8 cellular contexts compared by ENCODE assay signal in the genomic region with DNA sequence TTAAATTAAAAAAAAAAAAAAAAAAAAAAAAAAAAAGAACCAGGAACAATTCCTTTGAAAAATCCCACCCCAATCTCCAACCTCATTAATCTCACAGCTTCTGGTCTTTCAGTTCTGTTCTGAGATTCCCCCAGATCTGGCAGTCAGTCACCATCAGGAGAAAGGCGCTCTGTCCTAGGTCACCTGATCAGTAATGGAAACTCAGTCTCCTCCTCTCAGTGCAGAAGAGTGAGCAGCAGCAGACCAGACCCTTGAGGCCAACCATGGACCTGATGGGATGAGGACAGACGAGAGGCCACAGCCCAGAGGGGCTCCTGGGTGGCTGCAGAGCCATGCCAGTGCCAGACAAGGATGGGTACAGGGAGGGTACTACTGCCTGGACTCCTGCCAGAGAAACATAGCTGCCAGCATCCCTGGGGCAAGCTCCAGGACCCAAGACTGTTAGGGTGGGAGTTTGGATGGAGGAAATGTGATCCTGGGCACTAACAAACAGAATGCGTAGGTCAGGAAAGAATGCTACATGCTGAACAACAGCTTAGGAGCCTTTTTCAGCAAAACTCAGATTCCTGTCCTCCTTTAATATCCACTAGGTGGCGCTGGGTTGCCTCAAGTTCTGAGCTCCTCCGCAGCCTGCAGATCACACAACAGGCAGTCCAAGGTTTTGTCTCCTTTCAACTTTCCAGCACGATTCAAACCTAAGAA. TPM values are rescaled to one million over a fixed set of nuclear protein-coding genes. Genes with fewer than 3 reads are reported as not detected.
A peak's percentile ranks its signal among the peaks of the same experiment; 100 is the strongest.
DNase-seq lines count a peak whose midpoint lies in the region; ATAC-seq, FAIRE-seq and TF ChIP-seq lines count a peak whose summit lies in the region.

No MANE protein-coding gene starts in this region.

- H3K27ac ChIP-seq in astrocyte (ENCODE audit: low read depth, low read length) (no peak overlapping the region), gastrocnemius medialis (no peak overlapping the region)

- peaks cover 11% of the 10 kb centered on the region for H3K4me1 ChIP-seq in astrocyte (ENCODE audit: insufficient read depth, low read length)
- peaks cover 30 to 32% of the 10 kb centered on the region in 2 donors for H3K4me1 ChIP-seq in gastrocnemius medialis

- H3K9me3 Mint-ChIP-seq in astrocyte (ENCODE audit: unreplicated experiment), result no peaks in the 10 kb centered on the region

- H3K4me3 Mint-ChIP-seq in astrocyte (ENCODE audit: unreplicated experiment), result no peak overlapping the region

- TF ChIP-seq POLR2A in gastrocnemius medialis (IDR thresholded peaks at IDR 0.05), result no peak

- H3K27me3 ChIP-seq in astrocyte (ENCODE audit: insufficient read depth, low read length) (no peaks in the 10 kb centered on the region), gastrocnemius medialis (no peaks in the 10 kb centered on the region)

- DNase-seq in NCI-H1436 (lab: John Stamatoyannopoulos, UW) (peak; percentile 73), NCI-H1436 treated with DMSO at 0.1 percent for 48 hours (lab: John Stamatoyannopoulos, UW) (no peak), NCI-H146 (lab: John Stamatoyannopoulos, UW) (peak; percentile 83), T-helper 1 cell (peak in 4 of 5 donors; percentile 31 to 69 (median 43)), astrocyte (ENCODE audit: low read depth) (peak; percentile 53), hippocampal formation (lab: John Stamatoyannopoulos, UW) (peak; percentile 37 to 88), gastrocnemius medialis (peak; percentile 49)

- ATAC-seq in gastrocnemius medialis, result peak in 1 of 2 donors; percentile 11
- no peak for ATAC-seq in HG03280 (IDR thresholded peaks at IDR 0.05; ENCODE audit: unreplicated experiment)

- no peak for FAIRE-seq in astrocyte (lab: Jason Lieb, UNC)

- H3K4me3 ChIP-seq in astrocyte (ENCODE audit: insufficient read depth, low read depth, low read length) (no peak overlapping the region), gastrocnemius medialis (no peak overlapping the region)

- peaks cover 9% of the 10 kb centered on the region for H3K36me3 ChIP-seq in astrocyte (ENCODE audit: insufficient read depth, low read length)
- peaks cover 0 to 31% of the 10 kb centered on the region in 2 donors for H3K36me3 ChIP-seq in gastrocnemius medialis

- H2AFZ ChIP-seq in astrocyte (ENCODE audit: low read depth, low read length), result no peak overlapping the region

- no peaks in the 10 kb centered on the region for H3K4me1 Mint-ChIP-seq in astrocyte (ENCODE audit: low read depth, unreplicated experiment)

- no peak overlapping the region for H3K4me2 ChIP-seq in astrocyte (ENCODE audit: low read length)

- in situ Hi-C loops in gastrocnemius medialis (cut with MboI; ENCODE audit: low sequenced_read_pairs in 4 of 4), result loop anchor here in 2 of 4 donors (5.0 kb wide), 1 partner anchor 76 kb away; the partner anchor contains the start of gene HBQ1 (in 2 of the 2)

- no peak overlapping the region for H3K27ac Mint-ChIP-seq in astrocyte (ENCODE audit: unreplicated experiment)

- no peaks in the 10 kb centered on the region for H3K79me2 ChIP-seq in astrocyte (ENCODE audit: insufficient read depth, low read length)

- no peak overlapping the region for H3K9ac ChIP-seq in astrocyte (ENCODE audit: low read length)

- peaks cover 17% of the 10 kb centered on the region for H3K36me3 Mint-ChIP-seq in astrocyte (ENCODE audit: low read depth, unreplicated experiment)

- H4K20me1 ChIP-seq in astrocyte (ENCODE audit: insufficient read depth, low read length), result peaks cover 38% of the 10 kb centered on the region

- intact Hi-C loops in gastrocnemius medialis (cut with DNase I; ENCODE audit: low total_unique reads), result loop anchor here (2.0 to 5.0 kb wide), 2 partner anchors 74 to 246 kb away; partner anchors contain the start of genes AXIN1 and HBQ1

- H3K9me3 ChIP-seq in astrocyte (ENCODE audit: insufficient read depth, low read depth, low read length) (no peaks in the 10 kb centered on the region), gastrocnemius medialis (no peaks in the 10 kb centered on the region)

- TF ChIP-seq CTCF in astrocyte (IDR thresholded peaks at IDR 0.05; ENCODE audit: insufficient read depth, low read depth, low read length) (peak; percentile 87), gastrocnemius medialis (IDR thresholded peaks at IDR 0.05 in 4 of 5, conservative IDR thresholded peaks at IDR 0.05 in 1 of 5) (peak; percentile 70 to 88 (median 81))

- no peaks in the 10 kb centered on the region for H3K27me3 Mint-ChIP-seq in astrocyte (ENCODE audit: low read depth, unreplicated experiment)

RNA-seq across cellular contexts. Expression of gene MPG, which starts 28.7 kb away (rescaled TPM):
- total RNA-seq in astrocyte, result 56.5 and 62.7 TPM in 2 replicates
- total RNA-seq in gastrocnemius medialis, result 100 to 1,000 TPM in 1 of 4 donors, 10 to 100 TPM in 3; 75.0 to 124 (median 83.0) TPM

RNA-seq across cellular contexts. Expression of gene NPRL3, which starts 31.7 kb away (rescaled TPM):
- 23.5 and 29.0 TPM in 2 replicates for total RNA-seq in astrocyte
- 10 to 100 TPM; 12.4 to 24.1 (median 19.4) TPM for total RNA-seq in gastrocnemius medialis

RNA-seq across cellular contexts. Expression of gene RHBDF1, which starts 34.3 kb away (rescaled TPM):
- total RNA-seq in astrocyte (45.6 and 55.5 TPM in 2 replicates), gastrocnemius medialis (10 to 100 TPM in 1 of 4 donors, 1 to 10 TPM in 3; 5.6 to 22.6 (median 9.1) TPM)

RNA-seq across cellular contexts. Expression of gene HBZ, which starts 45.7 kb away (rescaled TPM):
- total RNA-seq in astrocyte, result not detected in 2 replicates
- total RNA-seq in gastrocnemius medialis, result not detected

RNA-seq across cellular contexts. Expression of gene SNRNP25, which starts 53.1 kb away (rescaled TPM):
- total RNA-seq in astrocyte (34.1 and 35.9 TPM in 2 replicates), gastrocnemius medialis (10 to 100 TPM; 42.8 to 77.6 (median 69.7) TPM)
